In genomic region chr6:117025310-117025709, GRCh38 we compare ENCODE assay signal across 23 cellular contexts.
"Had no signal": no experiment of that assay in that cellular context is flagged by ENCODE, and none has a peak within 500 bp of the region (broad histone marks: within the 10 kb centered on the region; RNA-seq: fewer than 3 reads in every experiment).

No MANE protein-coding gene starts in this region.

- H3K36me3 ChIP-seq: heart left ventricle, left ventricle myocardium inferior, lower lobe of right lung, pancreas, thyroid gland, upper lobe of left lung, vagina had no signal

- H3K4me3 ChIP-seq: coronary artery, heart left ventricle, left ventricle myocardium inferior, lower lobe of right lung, pancreas, thyroid gland, upper lobe of left lung, vagina had no signal

- H3K27me3 ChIP-seq: heart left ventricle, pancreas, thyroid gland, upper lobe of left lung, vagina had no signal

- H3K4me1 ChIP-seq: heart left ventricle, left ventricle myocardium inferior, lower lobe of right lung, pancreas, thyroid gland, upper lobe of left lung, vagina had no signal

- H3K9me3 ChIP-seq: heart left ventricle, left ventricle myocardium inferior, lower lobe of right lung, pancreas, thyroid gland, upper lobe of left lung, vagina had no signal

- DNase-seq: effector CD4-positive, alpha-beta T cell; heart left ventricle; hippocampal formation; left cardiac atrium; left ventricle myocardium inferior; lower lobe of right lung; midbrain; occipital lobe; pancreas; right cardiac atrium; small intestine; stimulated activated CD4-positive, alpha-beta T cell treated with anti-CD3 and anti-CD28 coated beads, Interleukin-12 subunit alpha, Interleukin-12 subunit beta, amount 100 ng/mL, for 4 hours; stimulated activated naive CD4-positive, alpha-beta T cell treated with Interleukin-2 at 50 U/mL for 16 hours; thyroid gland had no signal

- H3K27me3 Mint-ChIP-seq: natural killer cell treated with Interleukin-12 subunit alpha and Interleukin-12 subunit beta and Interleukin-15 and Interleukin-18, amount 100 ng/mL, for 72 hours; progenitor cell of endocrine pancreas had no signal

- FAIRE-seq: frontal cortex, keratinocyte, pancreas, small intestine had no signal

- H3K4me1 Mint-ChIP-seq: memory B cell had no signal

- H3K27ac Mint-ChIP-seq: memory B cell; natural killer cell treated with Interleukin-12 subunit alpha and Interleukin-12 subunit beta and Interleukin-15 and Interleukin-18, amount 100 ng/mL, for 72 hours; progenitor cell of endocrine pancreas had no signal

- ATAC-seq: esophagus mucosa; heart left ventricle; left cardiac atrium; lower lobe of right lung; natural killer cell treated with Interleukin-12 subunit alpha and Interleukin-12 subunit beta and Interleukin-15 and Interleukin-18, amount 100 ng/mL, for 72 hours; pancreas; right cardiac atrium had no signal

- H3K9me3 Mint-ChIP-seq: memory B cell had no signal

- H3K36me3 Mint-ChIP-seq: memory B cell; natural killer cell treated with Interleukin-12 subunit alpha and Interleukin-12 subunit beta and Interleukin-15 and Interleukin-18, amount 100 ng/mL, for 72 hours had no signal

- H3K4me3 Mint-ChIP-seq: memory B cell; natural killer cell treated with Interleukin-12 subunit alpha and Interleukin-12 subunit beta and Interleukin-15 and Interleukin-18, amount 100 ng/mL, for 72 hours had no signal

- H3K27ac ChIP-seq: coronary artery, heart left ventricle, left ventricle myocardium inferior, lower lobe of right lung, pancreas, thyroid gland, upper lobe of left lung, vagina had no signal
